ENCODE assay signal across 19 cellular contexts in genomic region chr17:13647551-13647950, GRCh38. TPM values are rescaled to one million over a fixed set of nuclear protein-coding genes. Genes with fewer than 3 reads are reported as not detected.
A peak's percentile ranks its signal among the peaks of the same experiment; 100 is the strongest.
DNase-seq lines count a peak whose midpoint lies in the region; ATAC-seq, FAIRE-seq and TF ChIP-seq lines count a peak whose summit lies in the region.
"Had no signal": no experiment of that assay in that cellular context is flagged by ENCODE, and none has a peak within 500 bp of the region (broad histone marks: within the 10 kb centered on the region; RNA-seq: fewer than 3 reads in every experiment).

No MANE protein-coding gene starts in this region.

- H3K36me3 Mint-ChIP-seq in activated CD8-positive, alpha-beta T cell treated with anti-CD3 and anti-CD28 coated beads, Interleukin-2, amount 10 ng/mL, durations not matched to agents 7 days and 5 days (ENCODE audit: low read depth) = no peaks in the 10 kb centered on the region

- FAIRE-seq in RCC 7860 (lab: Jason Lieb, UNC) = no peak
- FAIRE-seq: colon, kidney had no signal

- H3K27me3 Mint-ChIP-seq in activated CD8-positive, alpha-beta T cell treated with anti-CD3 and anti-CD28 coated beads, Interleukin-2, amount 10 ng/mL, durations not matched to agents 7 days and 5 days (ENCODE audit: low read depth) = peaks cover 7% of the 10 kb centered on the region

- TF ChIP-seq CTCF in VCaP (conservative IDR thresholded peaks at IDR 0.05) = 0 out of 2 replicates have a peak, but pooled peaks have one; percentile 12
- TF ChIP-seq CTCF in fibroblast of villous mesenchyme (IDR thresholded peaks at IDR 0.05; ENCODE audit: insufficient read depth, low read depth, low read length) = no peak

- H3K4me3 ChIP-seq in fibroblast of villous mesenchyme (ENCODE audit: low read depth, low read length) = no peak overlapping the region
- H3K4me3 ChIP-seq: HAP-1, heart right ventricle, transverse colon had no signal

- POLR2A ChIA-PET in activated CD8-positive, alpha-beta T cell treated with anti-CD3 and anti-CD28 coated beads, Interleukin-2, amount 10 ng/mL, durations not matched to agents 7 days and 5 days (lab: Charles Lee) = interaction anchor here (0.6 kb wide), 1 partner anchor 1006 kb away, joined by 3 read pairs; no protein-coding TSS in a partner anchor

- no peak overlapping the region for H3K27ac ChIP-seq in VCaP
- H3K27ac ChIP-seq: heart right ventricle, transverse colon had no signal

- CTCF ChIA-PET in activated CD8-positive, alpha-beta T cell treated with anti-CD3 and anti-CD28 coated beads, Interleukin-2, amount 10 ng/mL, durations not matched to agents 7 days and 5 days (lab: Charles Lee) = no interaction called here

- no peak overlapping the region for H3K27ac Mint-ChIP-seq in activated CD8-positive, alpha-beta T cell treated with anti-CD3 and anti-CD28 coated beads, Interleukin-2, amount 10 ng/mL, durations not matched to agents 7 days and 5 days

- H3K4me3 Mint-ChIP-seq in activated CD8-positive, alpha-beta T cell treated with anti-CD3 and anti-CD28 coated beads, Interleukin-2, amount 10 ng/mL, durations not matched to agents 7 days and 5 days = no peak overlapping the region

- ATAC-seq in activated CD8-positive, alpha-beta T cell treated with anti-CD3 and anti-CD28 coated beads, Interleukin-2, amount 10 ng/mL, durations not matched to agents 7 days and 5 days = no peak
- ATAC-seq: heart right ventricle had no signal

- DNase-seq in GM04504 (ENCODE audit: low read depth) (peak; percentile 37), fibroblast of villous mesenchyme (ENCODE audit: low read depth) (peak; percentile 8), retina (peak; percentile 26), RCC 7860 (ENCODE audit: low spot score) (no peak), NCI-H69 (lab: John Stamatoyannopoulos, UW) (no peak), NCI-H345 treated with DMSO at 0.1 percent for 48 hours (lab: John Stamatoyannopoulos, UW; ENCODE audit: unreplicated experiment) (no peak)
- no peak for DNase-seq in activated CD8-positive, alpha-beta T cell treated with anti-CD3 and anti-CD28 coated beads, Interleukin-2, amount 10 ng/mL, durations not matched to agents 7 days and 5 days
- DNase-seq: activated CD4-positive, alpha-beta T cell treated with anti-CD3 and anti-CD28 coated beads for 4 hours; activated CD8-positive, alpha-beta memory T cell treated with anti-CD3 and anti-CD28 coated beads, Interleukin-2, amount 50 U/mL, for 48 hours; activated gamma-delta T cell treated with Interleukin-2 at 50 U/mL for 16 hours; heart right ventricle; kidney; NCI-H510A treated with DMSO at 0.1 percent for 48 hours; SIG-M5; stimulated activated naive CD4-positive, alpha-beta T cell treated with Interleukin-2 at 50 U/mL for 16 hours; transverse colon had no signal

- H3K4me1 Mint-ChIP-seq in activated CD8-positive, alpha-beta T cell treated with anti-CD3 and anti-CD28 coated beads, Interleukin-2, amount 10 ng/mL, durations not matched to agents 7 days and 5 days (ENCODE audit: low read depth) = no peaks in the 10 kb centered on the region

- no peaks in the 10 kb centered on the region for H3K9me3 Mint-ChIP-seq in activated CD8-positive, alpha-beta T cell treated with anti-CD3 and anti-CD28 coated beads, Interleukin-2, amount 10 ng/mL, durations not matched to agents 7 days and 5 days (ENCODE audit: insufficient read depth)

RNA-seq across cellular contexts. Expression of gene HS3ST3A1, which starts 45.8 kb away (rescaled TPM):
- 13.8 and 15.5 TPM in 2 replicates for total RNA-seq in fibroblast of villous mesenchyme
- not detected for total RNA-seq in activated CD8-positive, alpha-beta T cell treated with anti-CD3 and anti-CD28 coated beads, Interleukin-2, amount 10 ng/mL, durations not matched to agents 7 days and 5 days

Comparison
In these comparisons a context has a peak if more than half of its experiments do, and no peak if none do; other contexts are left out.
1. DNase-seq: peak in GM04504 (single experiment), fibroblast of villous mesenchyme (single experiment) and retina (single experiment); none in RCC 7860 (single experiment), activated CD8-positive, alpha-beta T cell treated with anti-CD3 and anti-CD28 coated beads, Interleukin-2, amount 10 ng/mL, durations not matched to agents 7 days and 5 days (single experiment), NCI-H69 (single experiment) and NCI-H345 treated with DMSO at 0.1 percent for 48 hours (single experiment).
2. RNA of gene HS3ST3A1, which starts 45.8 kb away (total RNA-seq): 13.8 to 15.5 TPM in fibroblast of villous mesenchyme; not detected in activated CD8-positive, alpha-beta T cell treated with anti-CD3 and anti-CD28 coated beads, Interleukin-2, amount 10 ng/mL, durations not matched to agents 7 days and 5 days; every median in the first group is over 10 times any median in the second.